8 cellular contexts compared by ENCODE assay signal in genomic region chr2:232927793-232928563, GRCh38. TPM values are rescaled to one million over a fixed set of nuclear protein-coding genes. Genes with fewer than 3 reads are reported as not detected.
A peak's percentile ranks its signal among the peaks of the same experiment; 100 is the strongest.
DNase-seq lines count a peak whose midpoint lies in the region; ATAC-seq and TF ChIP-seq lines count a peak whose summit lies in the region.

No MANE protein-coding gene starts in this region.

- H3K4me3 ChIP-seq in HUES64 (ENCODE audit: low read length), result peak overlapping the region; percentile 53
- peak overlapping the region; percentile 41 to 84 (median 67) for H3K4me3 ChIP-seq in dorsolateral prefrontal cortex
- peak overlapping the region; percentile 70 for H3K4me3 ChIP-seq in neural cell (ENCODE audit: low read length)
- H3K4me3 ChIP-seq in CD8-positive, alpha-beta memory T cell (ENCODE audit: low read length), result no peak overlapping the region

- peaks cover 0 to 4% (median 1%) of the 10 kb centered on the region in 3 donors for H3K36me3 Mint-ChIP-seq in CD8-positive, alpha-beta memory T cell

- H3K27me3 ChIP-seq in HUES64 (ENCODE audit: insufficient read depth, low read length) (peaks cover 76% of the 10 kb centered on the region), dorsolateral prefrontal cortex (peaks cover 0 to 20% (median 0%) of the 10 kb centered on the region in 45 donors), neural cell (ENCODE audit: insufficient read depth, low read depth, low read length) (peaks cover 61% of the 10 kb centered on the region)
- H3K27me3 ChIP-seq in CD8-positive, alpha-beta memory T cell (ENCODE audit: insufficient read depth, low read length, poor library complexity, severe bottlenecking), result peaks cover 18% of the 10 kb centered on the region

- no peak overlapping the region for H3K4me3 Mint-ChIP-seq in CD8-positive, alpha-beta memory T cell

- ATAC-seq in HG03457 (IDR thresholded peaks at IDR 0.05; ENCODE audit: unreplicated experiment), result no peak
- ATAC-seq in GM21576 (IDR thresholded peaks at IDR 0.05; ENCODE audit: unreplicated experiment), result no peak
- ATAC-seq in GM18858 (IDR thresholded peaks at IDR 0.05; ENCODE audit: unreplicated experiment), result no peak

- no peaks in the 10 kb centered on the region for H4K20me1 ChIP-seq in neural cell (ENCODE audit: insufficient read depth)

- peaks cover 7% of the 10 kb centered on the region; the same call in 1 of the 2 replicates for H3K4me1 ChIP-seq in HUES64 (ENCODE audit: insufficient read depth, low read length)
- H3K4me1 ChIP-seq in CD8-positive, alpha-beta memory T cell (ENCODE audit: insufficient read depth, low read length), result no peaks in the 10 kb centered on the region

- TF ChIP-seq CTCF in dorsolateral prefrontal cortex (IDR thresholded peaks at IDR 0.05 in 54 of 56, conservative IDR thresholded peaks at IDR 0.05 in 2 of 56; ENCODE audit: low read depth in 1 of 56, partially characterized antibody in 56 of 56) (no peak), neural cell (IDR thresholded peaks at IDR 0.05; ENCODE audit: poor library complexity, severe bottlenecking) (peak; percentile 37)

- DNase-seq in Ammon's horn (ENCODE audit: low spot score), result peak; percentile 52
- peak in 3 of 10 donors; percentile 58 to 64 (median 63) for DNase-seq in dorsolateral prefrontal cortex
- no peak for DNase-seq in CD8-positive, alpha-beta memory T cell

- no peak for TF ChIP-seq RAD21 in neural cell (conservative IDR thresholded peaks at IDR 0.05)

- H3K36me3 ChIP-seq in HUES64 (ENCODE audit: insufficient read depth, low read length), result no peaks in the 10 kb centered on the region
- H3K36me3 ChIP-seq in neural cell (ENCODE audit: insufficient read depth, low read length), result no peaks in the 10 kb centered on the region
- H3K36me3 ChIP-seq in CD8-positive, alpha-beta memory T cell (ENCODE audit: insufficient read depth, low read length), result no peaks in the 10 kb centered on the region

- no peak overlapping the region for H3K27ac Mint-ChIP-seq in CD8-positive, alpha-beta memory T cell

- POLR2A ChIA-PET in CD8-positive, alpha-beta memory T cell (lab: Charles Lee), result no interaction called here

- peaks cover 39 to 67% of the 10 kb centered on the region in 2 donors for H3K27me3 Mint-ChIP-seq in CD8-positive, alpha-beta memory T cell

- no peak overlapping the region for H3K4me2 ChIP-seq in neural cell (ENCODE audit: low read length)

- WGBS in HUES64, result under 1% methylated on average over 115 of the region's 115 CpGs

- no peaks in the 10 kb centered on the region for H3K9me3 ChIP-seq in HUES64 (ENCODE audit: insufficient read depth, low read depth, low read length)
- H3K9me3 ChIP-seq in neural cell (ENCODE audit: low read length), result no peaks in the 10 kb centered on the region
- H3K9me3 ChIP-seq in CD8-positive, alpha-beta memory T cell (ENCODE audit: low read length), result no peaks in the 10 kb centered on the region

- H3K9ac ChIP-seq in HUES64 (ENCODE audit: low read depth, low read length), result no peak overlapping the region
- H3K9ac ChIP-seq in neural cell (ENCODE audit: low read length), result peak overlapping the region; percentile 47

- no peak overlapping the region for H2AFZ ChIP-seq in neural cell (ENCODE audit: low read depth, low read length)

- H3K27ac ChIP-seq in HUES64 (ENCODE audit: low read depth, low read length) (no peak overlapping the region), dorsolateral prefrontal cortex (peak overlapping the region in 52 of 59 donors; percentile 4 to 89 (median 74)), neural cell (ENCODE audit: low read length) (no peak overlapping the region)
- H3K27ac ChIP-seq in CD8-positive, alpha-beta memory T cell (ENCODE audit: low read depth, low read length), result no peak overlapping the region

- H3K4me1 Mint-ChIP-seq in CD8-positive, alpha-beta memory T cell, result peaks cover 7 to 12% (median 7%) of the 10 kb centered on the region in 3 donors

- no peaks in the 10 kb centered on the region for H3K9me2 ChIP-seq in neural cell (ENCODE audit: insufficient read depth, low read length)

- no peaks in the 10 kb centered on the region for H3K79me2 ChIP-seq in neural cell (replicated peaks; ENCODE audit: insufficient read depth, low read length)

- intact Hi-C loops in dorsolateral prefrontal cortex (cut with DNase I), result no loop called here

- H3K9me3 Mint-ChIP-seq in CD8-positive, alpha-beta memory T cell, result peaks cover 0 to 8% (median 2%) of the 10 kb centered on the region in 5 donors

- no peaks in the 10 kb centered on the region for H3F3A ChIP-seq in neural cell (ENCODE audit: insufficient read depth, low read length, poor library complexity, severe bottlenecking)

- CTCF ChIA-PET in CD8-positive, alpha-beta memory T cell (lab: Charles Lee), result no interaction called here

- no peak for TF ChIP-seq EP300 in neural cell (conservative IDR thresholded peaks at IDR 0.05; ENCODE audit: poor library complexity, severe bottlenecking)

TF ChIP-seq in neural cell, 6 proteins besides CTCF, POLR2A, EP300 and RAD21:
- TF ChIP-seq POLR2AphosphoS5 (IDR thresholded peaks at IDR 0.05), result no peak
- TF ChIP-seq MXI1 (conservative IDR thresholded peaks at IDR 0.05; ENCODE audit: poor library complexity, severe bottlenecking), result no peak
- TF ChIP-seq SMC3 (conservative IDR thresholded peaks at IDR 0.05; ENCODE audit: poor library complexity), result no peak
- TF ChIP-seq TAF1 (IDR thresholded peaks at IDR 0.05; ENCODE audit: low read depth), result no peak
- no peak for TF ChIP-seq EZH2 (IDR thresholded peaks at IDR 0.05; ENCODE audit: borderline replicate concordance, insufficient read depth, low read length, poor library complexity, severe bottlenecking)
- TF ChIP-seq, protein P1, sequence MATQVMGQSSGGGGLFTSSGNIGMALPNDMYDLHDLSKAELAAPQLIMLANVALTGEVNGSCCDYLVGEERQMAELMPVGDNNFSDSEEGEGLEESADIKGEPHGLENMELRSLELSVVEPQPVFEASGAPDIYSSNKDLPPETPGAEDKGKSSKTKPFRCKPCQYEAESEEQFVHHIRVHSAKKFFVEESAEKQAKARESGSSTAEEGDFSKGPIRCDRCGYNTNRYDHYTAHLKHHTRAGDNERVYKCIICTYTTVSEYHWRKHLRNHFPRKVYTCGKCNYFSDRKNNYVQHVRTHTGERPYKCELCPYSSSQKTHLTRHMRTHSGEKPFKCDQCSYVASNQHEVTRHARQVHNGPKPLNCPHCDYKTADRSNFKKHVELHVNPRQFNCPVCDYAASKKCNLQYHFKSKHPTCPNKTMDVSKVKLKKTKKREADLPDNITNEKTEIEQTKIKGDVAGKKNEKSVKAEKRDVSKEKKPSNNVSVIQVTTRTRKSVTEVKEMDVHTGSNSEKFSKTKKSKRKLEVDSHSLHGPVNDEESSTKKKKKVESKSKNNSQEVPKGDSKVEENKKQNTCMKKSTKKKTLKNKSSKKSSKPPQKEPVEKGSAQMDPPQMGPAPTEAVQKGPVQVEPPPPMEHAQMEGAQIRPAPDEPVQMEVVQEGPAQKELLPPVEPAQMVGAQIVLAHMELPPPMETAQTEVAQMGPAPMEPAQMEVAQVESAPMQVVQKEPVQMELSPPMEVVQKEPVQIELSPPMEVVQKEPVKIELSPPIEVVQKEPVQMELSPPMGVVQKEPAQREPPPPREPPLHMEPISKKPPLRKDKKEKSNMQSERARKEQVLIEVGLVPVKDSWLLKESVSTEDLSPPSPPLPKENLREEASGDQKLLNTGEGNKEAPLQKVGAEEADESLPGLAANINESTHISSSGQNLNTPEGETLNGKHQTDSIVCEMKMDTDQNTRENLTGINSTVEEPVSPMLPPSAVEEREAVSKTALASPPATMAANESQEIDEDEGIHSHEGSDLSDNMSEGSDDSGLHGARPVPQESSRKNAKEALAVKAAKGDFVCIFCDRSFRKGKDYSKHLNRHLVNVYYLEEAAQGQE (IDR thresholded peaks at IDR 0.05; ENCODE audit: borderline replicate concordance), result no peak
TF ChIP-seq in neural cell: peak in this region for 0.

RNA-seq across cellular contexts. Expression of gene SNORC, which starts 57.9 kb away (rescaled TPM):
- polyA plus RNA-seq in HUES64 (2013, experiment 1 of 2), result 0.90 TPM
- 0.51 TPM for polyA plus RNA-seq in HUES64 (2013, experiment 2 of 2)
- total RNA-seq in dorsolateral prefrontal cortex, result 10 to 100 TPM in 119 of 120 experiments, 1 to 10 TPM in 1; 9.4 to 82.0 (median 34.1) TPM
- 0.68 and 4.2 TPM in 2 replicates for polyA plus RNA-seq in neural cell
- polyA minus RNA-seq in neural cell, result 2.3 and 2.9 TPM in 2 replicates
- 1 to 10 TPM; 1.5 to 2.5 TPM for total RNA-seq in CD8-positive, alpha-beta memory T cell
- not detected for polyA plus RNA-seq in CD8-positive, alpha-beta memory T cell

Comparison
In these comparisons a context has a peak if more than half of its experiments do, and no peak if none do; other contexts are left out.
1. H3K27ac ChIP-seq: peak in dorsolateral prefrontal cortex (52 of 59); none in HUES64 (single experiment), neural cell (single experiment) and CD8-positive, alpha-beta memory T cell (single experiment).